ENCODE assay signal across 26 cellular contexts in the genomic region with DNA sequence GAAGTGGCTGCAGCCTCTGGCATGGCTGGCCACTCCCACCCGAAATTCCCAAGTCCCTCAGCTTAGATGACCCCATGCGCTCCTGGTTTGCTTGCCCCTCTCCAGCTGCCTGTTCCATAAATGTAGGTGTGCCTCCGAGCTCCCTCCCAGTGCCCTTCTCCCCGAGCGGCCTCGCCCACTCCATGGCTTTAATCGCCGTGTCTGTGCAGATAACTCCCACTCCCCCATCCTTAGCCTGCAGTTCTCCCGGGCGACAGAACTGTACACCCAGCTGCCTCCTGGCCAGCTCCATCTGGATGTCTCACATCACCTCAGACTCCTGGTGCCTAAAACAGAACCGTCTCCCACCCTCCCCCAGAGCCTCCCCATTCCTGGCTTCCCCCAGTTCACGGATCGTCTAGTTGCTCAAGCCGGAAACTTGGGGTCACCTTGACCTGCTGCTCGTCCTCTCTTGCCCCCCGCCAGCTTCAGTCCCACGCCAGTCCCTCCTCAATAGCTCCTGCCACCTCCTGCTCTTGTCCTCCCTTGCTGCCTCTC. TPM values are rescaled to one million over a fixed set of nuclear protein-coding genes. Genes with fewer than 3 reads are reported as not detected.
DNase-seq lines count a peak whose midpoint lies in the region; ATAC-seq and TF ChIP-seq lines count a peak whose summit lies in the region.
"Had no signal": no experiment of that assay in that cellular context is flagged by ENCODE, and none has a peak within 500 bp of the region (broad histone marks: within the 10 kb centered on the region; RNA-seq: fewer than 3 reads in every experiment).

No MANE protein-coding gene starts in this region.

- DNase-seq in DND-41: no peak
- no peak for DNase-seq in H9
- DNase-seq in nephron progenitor cell: no peak
- DNase-seq in colonic mucosa: no peak
- DNase-seq in activated effector memory CD4-positive, alpha-beta T cell treated with anti-CD3 and anti-CD28 coated beads, Interleukin-2, amount 50 U/mL, for 16 hours: no peak
- DNase-seq in NK-92 (lab: John Stamatoyannopoulos, UW; ENCODE audit: unreplicated experiment): no peak
- DNase-seq: Caco-2; CD8-positive, alpha-beta T cell; EL; KG1; MM.1S; NCI-H187; NCI-H2081 treated with DMSO at 0.1 percent for 48 hours; NCI-H2171; NCI-H226; NCI-H510A; NK-92 treated with Interleukin-12 subunit alpha and Interleukin-12 subunit beta, amount 100 ng/mL, for 24 hours; PC-9; SHP77 had no signal

- H3K23me2 ChIP-seq in H9 (ENCODE audit: insufficient read length, low read depth, low read length, poor library complexity, severe bottlenecking): no peaks in the 10 kb centered on the region

- H3K4me3 Mint-ChIP-seq in H9: no peak overlapping the region
- peak overlapping the region in 1 of 5 experiments; percentile 25 for H3K4me3 Mint-ChIP-seq in brain
- H3K4me3 Mint-ChIP-seq in nephron progenitor cell: no peak overlapping the region
- H3K4me3 Mint-ChIP-seq: CD8-positive, alpha-beta T cell had no signal

- H3T11ph ChIP-seq in H9 (ENCODE audit: low read length): no peak overlapping the region

- peaks cover 25% of the 10 kb centered on the region for H3K4me1 ChIP-seq in DND-41 (ENCODE audit: insufficient read depth, low read length)
- H3K4me1 ChIP-seq in H9 (ENCODE audit: insufficient read depth, low read length): no peaks in the 10 kb centered on the region
- H3K4me1 ChIP-seq in colonic mucosa: no peaks in the 10 kb centered on the region
- H3K4me1 ChIP-seq: Caco-2, HAP-1 had no signal

- H3K36me3 ChIP-seq in DND-41 (ENCODE audit: insufficient read depth, low read length): no peaks in the 10 kb centered on the region
- H3K36me3 ChIP-seq in colonic mucosa: no peaks in the 10 kb centered on the region
- H3K36me3 ChIP-seq: HAP-1 had no signal

- WGBS in H9 (ENCODE audit: extremely low coverage, insufficient read length, low lambda C conversion rate): no CpG with 5 or more reads among the region's 17 CpGs

- H3K14ac ChIP-seq in H9 (ENCODE audit: insufficient read depth, low read length): no peak overlapping the region

- H3K9me3 Mint-ChIP-seq in H9: no peaks in the 10 kb centered on the region
- peaks cover 0 to 2% (median 0%) of the 10 kb centered on the region in 5 experiments for H3K9me3 Mint-ChIP-seq in brain
- no peaks in the 10 kb centered on the region for H3K9me3 Mint-ChIP-seq in nephron progenitor cell
- H3K9me3 Mint-ChIP-seq: CD8-positive, alpha-beta T cell had no signal

- no peak overlapping the region for H2BK15ac ChIP-seq in H9 (ENCODE audit: low read depth, low read length)

- no peak overlapping the region for H3K4ac ChIP-seq in H9 (ENCODE audit: low read depth, low read length)

- H3K4me2 ChIP-seq in DND-41 (ENCODE audit: insufficient read depth, low read length) (peak overlapping the region; percentile 51), H9 (ENCODE audit: insufficient read depth, insufficient read length, low read length) (no peak overlapping the region)
- H3K4me2 ChIP-seq: PC-9 had no signal

- H2BK12ac ChIP-seq in H9 (ENCODE audit: insufficient read length, low read depth, low read length): no peak overlapping the region

- TF ChIP-seq CTCF in DND-41 (IDR thresholded peaks at IDR 0.05; ENCODE audit: borderline replicate concordance, extremely low read depth, low read length, poor library complexity, severe bottlenecking) (no peak), H9 (conservative IDR thresholded peaks at IDR 0.05) (no peak), brain (conservative IDR thresholded peaks at IDR 0.05) (no peak), nephron progenitor cell (IDR thresholded peaks at IDR 0.05) (no peak), colonic mucosa (IDR thresholded peaks at IDR 0.05) (no peak)

- no peak overlapping the region for H3K27ac ChIP-seq in DND-41 (ENCODE audit: low read length)
- H3K27ac ChIP-seq in H9 (ENCODE audit: insufficient read length, low read depth, low read length): no peak overlapping the region
- no peak overlapping the region for H3K27ac ChIP-seq in colonic mucosa
- H3K27ac ChIP-seq: C4-2B, PC-9 had no signal

- no peak overlapping the region for H3K4me3 ChIP-seq in DND-41 (ENCODE audit: low read depth in 1 of 2, low read length in 2 of 2)
- no peak overlapping the region for H3K4me3 ChIP-seq in colonic mucosa
- H3K4me3 ChIP-seq: GM12878, HAP-1, PC-9 had no signal

- H4K5ac ChIP-seq in H9 (ENCODE audit: insufficient read length, low read depth, low read length): no peak overlapping the region

- H2AK5ac ChIP-seq in H9 (ENCODE audit: insufficient read length, low read length): no peak overlapping the region

- H3K27me3 ChIP-seq in DND-41 (ENCODE audit: insufficient read depth, low read length, poor library complexity) (peaks cover 28% of the 10 kb centered on the region), H9 (ENCODE audit: insufficient read depth, low read length) (no peaks in the 10 kb centered on the region), colonic mucosa (peaks cover 4% of the 10 kb centered on the region)

- no peak overlapping the region for H2BK20ac ChIP-seq in H9 (ENCODE audit: low read depth, low read length, poor library complexity, severe bottlenecking)

- no peak overlapping the region for H3K18ac ChIP-seq in H9 (ENCODE audit: insufficient read length, low read depth, low read length)

- no peak overlapping the region for H4K8ac ChIP-seq in H9 (replicated peaks; ENCODE audit: insufficient read length, low read depth, low read length)

- H3K27me3 Mint-ChIP-seq in H9 (ENCODE audit: low read depth) (peaks cover 5% of the 10 kb centered on the region), brain (peaks cover 13% of the 10 kb centered on the region), nephron progenitor cell (ENCODE audit: low read depth, poor library complexity) (peaks cover 21% of the 10 kb centered on the region)

- intact Hi-C loops in colonic mucosa (cut with DNase I): no loop called here

- H3K9me3 ChIP-seq in DND-41 (ENCODE audit: insufficient read depth, low read length, severe bottlenecking): peaks cover 21% of the 10 kb centered on the region
- H3K9me3 ChIP-seq in H9 (ENCODE audit: control insufficient read depth, low read depth, low read length): no peaks in the 10 kb centered on the region
- H3K9me3 ChIP-seq in colonic mucosa: no peaks in the 10 kb centered on the region
- H3K9me3 ChIP-seq: Caco-2, HAP-1 had no signal

- H2AFZ ChIP-seq in DND-41 (ENCODE audit: low read depth, low read length): no peak overlapping the region
- H2AFZ ChIP-seq in H9 (ENCODE audit: low read length): no peak overlapping the region
- H2AFZ ChIP-seq: PC-9 had no signal

- H3K9ac ChIP-seq in DND-41 (ENCODE audit: low read depth, low read length): no peak overlapping the region
- no peak overlapping the region for H3K9ac ChIP-seq in H9 (ENCODE audit: extremely low read depth, insufficient read length, low read length)
- H3K9ac ChIP-seq in colonic mucosa (ENCODE audit: low read depth in 2 of 2, low read length in 2 of 2): no peak overlapping the region

- no peak overlapping the region for H3K56ac ChIP-seq in H9 (ENCODE audit: insufficient read length, low read depth, low read length)

- no peak overlapping the region for H2BK5ac ChIP-seq in H9 (ENCODE audit: insufficient read length, low read length)

- no peaks in the 10 kb centered on the region for H3K79me1 ChIP-seq in H9 (ENCODE audit: insufficient read depth, low read depth, low read length, poor library complexity, severe bottlenecking)

- H2BK120ac ChIP-seq in H9 (ENCODE audit: low read depth, low read length, poor library complexity, severe bottlenecking): no peak overlapping the region

- no peak overlapping the region for H3K23ac ChIP-seq in H9 (ENCODE audit: insufficient read length, low read depth, low read length)

- H3K27ac Mint-ChIP-seq in H9: peak overlapping the region in 2 of 3 experiments; percentile 70 to 87; a peak in 3 of 7 replicates
- H3K27ac Mint-ChIP-seq in brain: peak overlapping the region in 3 of 5 experiments; percentile 13 to 67 (median 14)
- H3K27ac Mint-ChIP-seq in nephron progenitor cell: peak overlapping the region; percentile 60
- H3K27ac Mint-ChIP-seq: CD8-positive, alpha-beta T cell had no signal

- no peak overlapping the region for H4K91ac ChIP-seq in H9 (ENCODE audit: insufficient read length, low read depth, low read length)

- no peak for ATAC-seq in DND-41 (ENCODE audit: insufficient read depth, low read depth)
- ATAC-seq in GM21360 (IDR thresholded peaks at IDR 0.05; ENCODE audit: unreplicated experiment): no peak
- ATAC-seq: CD8-positive, alpha-beta T cell; GM12878 had no signal

- H4K20me1 ChIP-seq in DND-41 (ENCODE audit: insufficient read depth, low read length) (peaks cover 10% of the 10 kb centered on the region; the same call in 1 of the 2 replicates), H9 (ENCODE audit: control insufficient read depth, insufficient read depth, insufficient read length) (no peaks in the 10 kb centered on the region)

- H3K4me1 Mint-ChIP-seq in H9: peaks cover 2 to 14% of the 10 kb centered on the region in 2 experiments; a peak in 2 of 4 replicates
- H3K4me1 Mint-ChIP-seq in brain: peaks cover 19% of the 10 kb centered on the region
- H3K4me1 Mint-ChIP-seq in nephron progenitor cell: peaks cover 29% of the 10 kb centered on the region

- H3K79me2 ChIP-seq in DND-41 (ENCODE audit: insufficient read depth, low read length) (no peaks in the 10 kb centered on the region), H9 (ENCODE audit: insufficient read depth, low read length) (no peaks in the 10 kb centered on the region)

- H3K36me3 Mint-ChIP-seq in H9 (ENCODE audit: insufficient read depth in 1 of 3, low read depth in 3 of 3) (no peaks in the 10 kb centered on the region; a peak in 1 of 7 replicates), brain (no peaks in the 10 kb centered on the region), nephron progenitor cell (ENCODE audit: low read depth) (no peaks in the 10 kb centered on the region)
- H3K36me3 Mint-ChIP-seq: CD8-positive, alpha-beta T cell had no signal

RNA-seq across cellular contexts. Expression of a gene that starts 24.1 kb away (rescaled TPM):
- not detected in 2 replicates for total RNA-seq in H9 (2021)
- polyA plus RNA-seq in brain (ENCODE audit: insufficient read depth, low read depth, low replicate concordance): 0.17 TPM
- 1 to 10 TPM; 1.6 to 3.0 TPM for total RNA-seq in colonic mucosa
- total RNA-seq: CD8-positive, alpha-beta T cell; PC-9; RPMI7951; SK-MEL-5 had no signal

Comparison
In these comparisons a context has a peak if more than half of its experiments do, and no peak if none do; other contexts are left out.
1. H3K27ac Mint-ChIP-seq: peak in every context shown above with its lines; median percentile 78 in H9; 60 in nephron progenitor cell; 14 in brain.